In the genomic region with DNA sequence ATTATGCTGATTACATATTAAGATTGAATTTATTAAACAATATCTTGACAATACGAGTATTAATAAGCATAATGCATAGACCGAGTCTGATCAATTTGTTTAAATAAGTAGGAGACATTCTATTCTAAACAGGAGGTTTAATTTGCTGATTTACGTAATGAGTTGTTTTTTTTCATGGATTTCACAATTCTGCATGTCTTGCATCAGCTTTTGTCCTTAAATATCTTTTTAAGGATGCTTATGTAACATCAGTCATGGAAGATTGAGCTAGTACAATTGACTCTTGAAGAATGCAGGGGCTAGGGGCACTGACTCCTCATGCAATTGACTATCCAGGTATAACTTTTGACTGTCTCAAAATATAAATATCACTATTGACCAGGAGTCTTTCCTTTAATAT, we compare ENCODE assay signal across 26 cellular contexts.
"Had no signal": no experiment of that assay in that cellular context is flagged by ENCODE, and none has a peak within 500 bp of the region (broad histone marks: within the 10 kb centered on the region; RNA-seq: fewer than 3 reads in every experiment).

No MANE protein-coding gene starts in this region.

- H3K4me3 ChIP-seq: adrenal gland, esophagus squamous epithelium, lung, right atrium auricular region, tibial artery had no signal

- H3K9me3 Mint-ChIP-seq: natural killer cell treated with Interleukin-12 subunit alpha and Interleukin-12 subunit beta and Interleukin-15 and Interleukin-18, amount 100 ng/mL, for 72 hours had no signal

- H3K4me1 Mint-ChIP-seq: activated CD4-positive, alpha-beta T cell treated with anti-CD3 and anti-CD28 coated beads, Interleukin-2, amount 10 ng/mL, durations not matched to agents 7 days and 5 days; activated naive CD4-positive, alpha-beta T cell treated with anti-CD3 and anti-CD28 coated beads, Interleukin-2, amount 50 U/mL, for 24 hours had no signal

- H3K36me3 Mint-ChIP-seq: activated naive CD4-positive, alpha-beta T cell treated with anti-CD3 and anti-CD28 coated beads, Interleukin-2, amount 50 U/mL, for 24 hours; natural killer cell treated with Interleukin-12 subunit alpha and Interleukin-12 subunit beta and Interleukin-15 and Interleukin-18, amount 100 ng/mL, for 72 hours had no signal

- H3K27ac ChIP-seq: adrenal gland, esophagus squamous epithelium, right atrium auricular region, tibial artery had no signal

- DNase-seq: activated CD4-positive, alpha-beta T cell treated with anti-CD3 and anti-CD28 coated beads, Interleukin-2, amount 10 ng/mL, durations not matched to agents 7 days and 5 days; activated CD8-positive, alpha-beta memory T cell treated with anti-CD3 and anti-CD28 coated beads, Interleukin-2, amount 50 U/mL, for 4 hours; activated effector memory CD4-positive, alpha-beta T cell treated with Interleukin-2 at 50 U/mL for 16 hours; activated T-cell treated with anti-CD3 and anti-CD28 coated beads, Interleukin-2, amount 50 U/mL, for 48 hours; adrenal gland; dermis blood vessel endothelial cell; effector memory CD4-positive, alpha-beta T cell; esophagus squamous epithelium; foreskin melanocyte; glutamatergic neuron; hippocampal formation; islet precursor cell; nucleus accumbens; stimulated activated CD4-positive, alpha-beta T cell treated with anti-CD3 and anti-CD28 coated beads, Interleukin-2, amount 100 ng/mL, for 24 hours; stimulated activated naive CD4-positive, alpha-beta T cell treated with Interleukin-2 at 50 U/mL for 16 hours; substantia nigra; T1000; tibial artery had no signal

- H3K36me3 ChIP-seq: adrenal gland, esophagus squamous epithelium, right atrium auricular region, tibial artery had no signal

- ATAC-seq: activated CD4-positive, CD25-positive, alpha-beta regulatory T cell treated with anti-CD3 and anti-CD28 coated beads, Interleukin-2, amount 50 U/mL, for 24 hours; natural killer cell treated with Interleukin-12 subunit alpha and Interleukin-12 subunit beta and Interleukin-15 and Interleukin-18, amount 100 ng/mL, for 72 hours had no signal

- H3K27me3 Mint-ChIP-seq: activated CD4-positive, alpha-beta T cell treated with anti-CD3 and anti-CD28 coated beads, Interleukin-2, amount 10 ng/mL, durations not matched to agents 7 days and 5 days; activated naive CD4-positive, alpha-beta T cell treated with anti-CD3 and anti-CD28 coated beads, Interleukin-2, amount 50 U/mL, for 24 hours; natural killer cell treated with Interleukin-12 subunit alpha and Interleukin-12 subunit beta and Interleukin-15 and Interleukin-18, amount 100 ng/mL, for 72 hours; progenitor cell of endocrine pancreas had no signal

- FAIRE-seq: endothelial cell of umbilical vein, urothelium cell line had no signal

- H3K4me1 ChIP-seq: adrenal gland, esophagus squamous epithelium, right atrium auricular region, tibial artery had no signal

- H3K9me3 ChIP-seq: adrenal gland, tibial artery had no signal

- H3K27me3 ChIP-seq: adrenal gland, esophagus squamous epithelium, right atrium auricular region, tibial artery had no signal

- H3K27ac Mint-ChIP-seq: activated CD4-positive, alpha-beta T cell treated with anti-CD3 and anti-CD28 coated beads, Interleukin-2, amount 10 ng/mL, durations not matched to agents 7 days and 5 days; activated naive CD4-positive, alpha-beta T cell treated with anti-CD3 and anti-CD28 coated beads, Interleukin-2, amount 50 U/mL, for 24 hours; natural killer cell treated with Interleukin-12 subunit alpha and Interleukin-12 subunit beta and Interleukin-15 and Interleukin-18, amount 100 ng/mL, for 72 hours; progenitor cell of endocrine pancreas had no signal

- H3K4me3 Mint-ChIP-seq: activated CD4-positive, alpha-beta T cell treated with anti-CD3 and anti-CD28 coated beads, Interleukin-2, amount 10 ng/mL, durations not matched to agents 7 days and 5 days; activated naive CD4-positive, alpha-beta T cell treated with anti-CD3 and anti-CD28 coated beads, Interleukin-2, amount 50 U/mL, for 24 hours; natural killer cell treated with Interleukin-12 subunit alpha and Interleukin-12 subunit beta and Interleukin-15 and Interleukin-18, amount 100 ng/mL, for 72 hours had no signal
